9 cellular contexts compared by ENCODE assay signal in genomic region chr6:168355716-168356522, GRCh38. TPM values are rescaled to one million over a fixed set of nuclear protein-coding genes. Genes with fewer than 3 reads are reported as not detected.
DNase-seq lines count a peak whose midpoint lies in the region; ATAC-seq and TF ChIP-seq lines count a peak whose summit lies in the region.
"Had no signal": no experiment of that assay in that cellular context is flagged by ENCODE, and none has a peak within 500 bp of the region (broad histone marks: within the 10 kb centered on the region; RNA-seq: fewer than 3 reads in every experiment).

No MANE protein-coding gene starts in this region.

- no peaks in the 10 kb centered on the region for H3K27me3 Mint-ChIP-seq in brain

- H3K4me1 Mint-ChIP-seq in brain: peaks cover 19% of the 10 kb centered on the region

- H3K27ac ChIP-seq in DOHH2 (ENCODE audit: low read depth, low read length): no peak overlapping the region
- no peak overlapping the region for H3K27ac ChIP-seq in left lung
- no peak overlapping the region for H3K27ac ChIP-seq in suprapubic skin

- H3K79me2 ChIP-seq in DOHH2 (ENCODE audit: control insufficient read depth, low read length): no peaks in the 10 kb centered on the region

- H3K27me3 ChIP-seq in DOHH2 (ENCODE audit: control insufficient read depth, low read length) (no peaks in the 10 kb centered on the region), left lung (no peaks in the 10 kb centered on the region), suprapubic skin (peaks cover 14% of the 10 kb centered on the region)

- ATAC-seq in left lung: peak; percentile 99
- ATAC-seq in HG02884 (IDR thresholded peaks at IDR 0.05; ENCODE audit: unreplicated experiment): no peak

- H4K20me1 ChIP-seq in DOHH2 (ENCODE audit: control insufficient read depth, insufficient read depth, low read depth, low read length): no peaks in the 10 kb centered on the region

- no peak for TF ChIP-seq EP300 in suprapubic skin (IDR thresholded peaks at IDR 0.05)

- TF ChIP-seq POLR2A in NB4 (IDR thresholded peaks at IDR 0.05; ENCODE audit: extremely low read depth, insufficient read length): no peak
- no peak for TF ChIP-seq POLR2A in suprapubic skin (IDR thresholded peaks at IDR 0.05)

- H3K4me1 ChIP-seq in DOHH2 (ENCODE audit: control insufficient read depth, low read length): no peaks in the 10 kb centered on the region
- H3K4me1 ChIP-seq in left lung: no peaks in the 10 kb centered on the region
- H3K4me1 ChIP-seq in suprapubic skin: peaks cover 4% of the 10 kb centered on the region

- H3K36me3 ChIP-seq in DOHH2 (ENCODE audit: control insufficient read depth, low read length): no peaks in the 10 kb centered on the region
- no peaks in the 10 kb centered on the region for H3K36me3 ChIP-seq in left lung
- H3K36me3 ChIP-seq in suprapubic skin: no peaks in the 10 kb centered on the region

- H3K9me3 ChIP-seq in DOHH2 (ENCODE audit: control insufficient read depth, insufficient read depth, low read length) (peaks cover 7% of the 10 kb centered on the region; the same call in 1 of the 2 replicates), left lung (peaks cover 0 to 5% of the 10 kb centered on the region in 2 donors), suprapubic skin (no peaks in the 10 kb centered on the region)

- H3K4me3 ChIP-seq in DOHH2 (ENCODE audit: low read length): no peak overlapping the region
- H3K4me3 ChIP-seq in NB4 (ENCODE audit: low read depth, low read length): no peak overlapping the region
- H3K4me3 ChIP-seq in left lung: no peak overlapping the region
- H3K4me3 ChIP-seq in suprapubic skin: no peak overlapping the region

- peak; percentile 45 for TF ChIP-seq CTCF in DOHH2 (IDR thresholded peaks at IDR 0.05; ENCODE audit: low read depth, low read length, poor library complexity, severe bottlenecking)
- peak; percentile 67 for TF ChIP-seq CTCF in NB4 (IDR thresholded peaks at IDR 0.05; ENCODE audit: low read depth, low read length)
- TF ChIP-seq CTCF in brain (conservative IDR thresholded peaks at IDR 0.05): peak; percentile 79 to 88
- TF ChIP-seq CTCF in left lung (IDR thresholded peaks at IDR 0.05): peak; percentile 57 to 61
- peak; percentile 40 to 61 for TF ChIP-seq CTCF in suprapubic skin (IDR thresholded peaks at IDR 0.05)
- no peak for TF ChIP-seq CTCF in GM20000 (IDR thresholded peaks at IDR 0.05; ENCODE audit: extremely low read depth, missing control alignments)

- H3K9me3 Mint-ChIP-seq in brain: peaks cover 15 to 34% (median 19%) of the 10 kb centered on the region in 5 experiments

- no peaks in the 10 kb centered on the region for H3K9me2 ChIP-seq in DOHH2 (replicated peaks; ENCODE audit: control insufficient read depth, low read length)

- 37% methylated on average over 20 of the region's 28 CpGs for WGBS in suprapubic skin

- H3F3A ChIP-seq in DOHH2 (ENCODE audit: control insufficient read depth, insufficient read depth): no peaks in the 10 kb centered on the region

- peak; percentile 45 for DNase-seq in NB4 (ENCODE audit: low read depth)
- DNase-seq in left lung: peak in 1 of 2 donors; percentile 81
- peak in 1 of 2 donors; percentile 80 for DNase-seq in suprapubic skin (ENCODE audit: low spot score in 2 of 2)
- DNase-seq in GM20000 (ENCODE audit: low spot score): no peak
- DNase-seq in activated gamma-delta T cell (lab: John Stamatoyannopoulos, UW): no peak
- DNase-seq: IMR-90 had no signal

- no peak overlapping the region for H3K4me3 Mint-ChIP-seq in brain

- H3K36me3 Mint-ChIP-seq in brain: no peaks in the 10 kb centered on the region

- peak overlapping the region in 2 of 5 experiments; percentile 23 to 74 for H3K27ac Mint-ChIP-seq in brain

- intact Hi-C loops in left lung (cut with DNase I): loop anchor here in 1 of 2 donors (10.0 kb wide), 1 partner anchor 201 kb away; no protein-coding TSS in a partner anchor

- H3K4me2 ChIP-seq in DOHH2 (ENCODE audit: low read length): no peak overlapping the region

RNA-seq across cellular contexts. Expression of gene DACT2, which starts 36.3 kb away (rescaled TPM):
- polyA plus RNA-seq in brain (ENCODE audit: insufficient read depth, low read depth, low replicate concordance): 4.6 TPM
- total RNA-seq in left lung: 1 to 10 TPM; 1.4 to 1.6 TPM
- 10 to 100 TPM in 2 of 4 donors, 1 to 10 TPM in 2; 6.0 to 19.9 (median 10.0) TPM for total RNA-seq in suprapubic skin
- total RNA-seq: IMR-90 had no signal
- polyA plus RNA-seq: IMR-90 had no signal
